Comparison of ENCODE assay signal across 27 cellular contexts in genomic region chr12:49276304-49277290, GRCh38. TPM values are rescaled to one million over a fixed set of nuclear protein-coding genes. Genes with fewer than 3 reads are reported as not detected.
DNase-seq lines count a peak whose midpoint lies in the region; TF ChIP-seq lines count a peak whose summit lies in the region.
"Had no signal": no experiment of that assay in that cellular context is flagged by ENCODE, and none has a peak within 500 bp of the region (broad histone marks: within the 10 kb centered on the region; RNA-seq: fewer than 3 reads in every experiment).

No MANE protein-coding gene starts in this region.

- H3K27ac Mint-ChIP-seq in Caco-2 (ENCODE audit: unreplicated experiment): peak overlapping the region; percentile 3
- H3K27ac Mint-ChIP-seq in endodermal cell: no peak overlapping the region
- peak overlapping the region; percentile 81 for H3K27ac Mint-ChIP-seq in neural crest cell (ENCODE audit: unreplicated experiment)
- no peak overlapping the region for H3K27ac Mint-ChIP-seq in mesothelial cell of epicardium
- H3K27ac Mint-ChIP-seq: activated CD4-positive, alpha-beta T cell treated with anti-CD3 and anti-CD28 coated beads, Interleukin-2, amount 10 ng/mL, durations not matched to agents 24 days and 14 days had no signal

- BruUV-seq in Caco-2 (replicated peaks; lab: Mats Ljungman, UMichigan): no TSS peak

- H3K9ac ChIP-seq in endodermal cell (ENCODE audit: extremely low read depth, low read length, poor library complexity, severe bottlenecking): no peak overlapping the region
- H3K9ac ChIP-seq: GM23248 had no signal

- POLR2A ChIA-PET in Caco-2 (lab: Charles Lee): no interaction called here

- H3K27me3 ChIP-seq in Caco-2 (replicated peaks; ENCODE audit: control insufficient read depth, insufficient read depth, low read length) (no peaks in the 10 kb centered on the region), endodermal cell (ENCODE audit: control insufficient read depth, insufficient read depth, low read length, poor library complexity, severe bottlenecking) (no peaks in the 10 kb centered on the region)
- H3K27me3 ChIP-seq: ovary had no signal

- DNase-seq in Caco-2: no peak
- peak; percentile 46 for DNase-seq in M059J (ENCODE audit: low read depth)
- DNase-seq in endodermal cell: peak; percentile 59
- DNase-seq in neural crest cell (ENCODE audit: low read depth, low spot score): no peak
- no peak for DNase-seq in GM13976 (ENCODE audit: low spot score)
- no peak for DNase-seq in DMS53 (lab: John Stamatoyannopoulos, UW)
- DNase-seq in mesothelial cell of epicardium (ENCODE audit: low spot score in 2 of 2, unreplicated experiment in 2 of 2): no peak
- DNase-seq: activated CD4-positive, alpha-beta T cell treated with anti-CD3 and anti-CD28 coated beads, Interleukin-2, amount 10 ng/mL, durations not matched to agents 24 days and 14 days; activated naive CD4-positive, alpha-beta T cell treated with anti-CD3 and anti-CD28 coated beads, Interleukin-2, amount 50 U/mL, for 16 hours; dermis blood vessel endothelial cell; DMS 273 treated with DMSO at 0.1 percent for 48 hours; GM23248; head of caudate nucleus; KBM-7; kidney glomerular epithelial cell; NCI-H146; NCI-H510A treated with DMSO at 0.1 percent for 48 hours; ovary; right cardiac atrium; RPMI8226; stimulated activated CD4-positive, alpha-beta T cell treated with anti-CD3 and anti-CD28 coated beads, Interleukin-4, amount 100 ng/mL, for 4 hours; stimulated activated naive CD8-positive, alpha-beta T cell treated with anti-CD3 and anti-CD28 coated beads, Interleukin-15, Interleukin-2, amounts not matched to agents 100 U/mL and 50 U/mL, for 24 hours had no signal

- intact Hi-C loops in Caco-2 (cut with micrococcal nuclease; ENCODE audit: unreplicated experiment): no loop called here

- TF ChIP-seq CTCF in Caco-2 (IDR thresholded peaks at IDR 0.05; ENCODE audit: insufficient read depth in 1 of 2, low read depth in 1 of 2, low read length in 1 of 2, severe bottlenecking in 1 of 2, unreplicated experiment in 1 of 2) (no peak), endodermal cell (conservative IDR thresholded peaks at IDR 0.05) (no peak), neural crest cell (conservative IDR thresholded peaks at IDR 0.05) (no peak), GM13976 (IDR thresholded peaks at IDR 0.05; ENCODE audit: borderline replicate concordance, control extremely low read depth, extremely low read depth, insufficient read depth, missing control alignments) (no peak), mesothelial cell of epicardium (IDR thresholded peaks at IDR 0.05; ENCODE audit: unreplicated experiment) (no peak)

- H3K36me3 Mint-ChIP-seq in Caco-2 (ENCODE audit: insufficient read depth, unreplicated experiment) (peaks cover 36% of the 10 kb centered on the region), endodermal cell (ENCODE audit: low read depth) (peaks cover 23% of the 10 kb centered on the region), neural crest cell (ENCODE audit: low read depth) (peaks cover 5% of the 10 kb centered on the region), mesothelial cell of epicardium (peaks cover 7% of the 10 kb centered on the region)

- H3K27ac ChIP-seq in endodermal cell (ENCODE audit: low read depth, low read length): peak overlapping the region; percentile 66
- H3K27ac ChIP-seq: GM23248, ovary, VCaP had no signal

- H3K9me3 ChIP-seq in Caco-2: no peaks in the 10 kb centered on the region
- H3K9me3 ChIP-seq in endodermal cell (ENCODE audit: control insufficient read depth, low read length): no peaks in the 10 kb centered on the region
- H3K9me3 ChIP-seq: ovary had no signal

- H3K4me3 ChIP-seq in Caco-2 (ENCODE audit: low read depth, low read length): no peak overlapping the region
- H3K4me3 ChIP-seq in endodermal cell (ENCODE audit: low read length): no peak overlapping the region
- H3K4me3 ChIP-seq: GM23248, ovary, SK-N-MC had no signal

- no peaks in the 10 kb centered on the region; the same call in none of the 2 replicates for H3K36me3 ChIP-seq in Caco-2 (ENCODE audit: control insufficient read depth, insufficient read depth, low read length)
- H3K36me3 ChIP-seq in endodermal cell (ENCODE audit: control insufficient read depth, insufficient read depth, low read length): peaks cover 26% of the 10 kb centered on the region
- H3K36me3 ChIP-seq: ovary had no signal

- H3K9me3 Mint-ChIP-seq in Caco-2 (ENCODE audit: unreplicated experiment) (no peaks in the 10 kb centered on the region), endodermal cell (peaks cover 2% of the 10 kb centered on the region), neural crest cell (no peaks in the 10 kb centered on the region), mesothelial cell of epicardium (no peaks in the 10 kb centered on the region)
- H3K9me3 Mint-ChIP-seq: activated CD4-positive, alpha-beta T cell treated with anti-CD3 and anti-CD28 coated beads, Interleukin-2, amount 10 ng/mL, durations not matched to agents 24 days and 14 days had no signal

- in situ Hi-C loops in GM13976 (cut with MboI; ENCODE audit: low sequenced_read_pairs, unreplicated experiment): no loop called here

- no peaks in the 10 kb centered on the region for H3K27me3 Mint-ChIP-seq in Caco-2 (ENCODE audit: insufficient read depth, unreplicated experiment)
- no peaks in the 10 kb centered on the region for H3K27me3 Mint-ChIP-seq in endodermal cell (ENCODE audit: insufficient read depth)
- H3K27me3 Mint-ChIP-seq in neural crest cell (ENCODE audit: low read depth): peaks cover 3% of the 10 kb centered on the region
- no peaks in the 10 kb centered on the region for H3K27me3 Mint-ChIP-seq in mesothelial cell of epicardium (ENCODE audit: low read depth)

- peaks cover 4% of the 10 kb centered on the region; the same call in 1 of the 2 replicates for H3K4me1 ChIP-seq in Caco-2
- no peaks in the 10 kb centered on the region for H3K4me1 ChIP-seq in endodermal cell (ENCODE audit: control insufficient read depth, insufficient read depth, low read length)

- CTCF ChIA-PET in Caco-2 (lab: Charles Lee): interaction anchor here (1.2 to 1.5 kb wide), 3 partner anchors 12 to 71 kb away, joined by 4 to 5 read pairs (median 5); no protein-coding TSS in a partner anchor

- H3K4me1 Mint-ChIP-seq in Caco-2 (ENCODE audit: low read depth, unreplicated experiment): peaks cover 5% of the 10 kb centered on the region
- H3K4me1 Mint-ChIP-seq in endodermal cell: peaks cover 11% of the 10 kb centered on the region
- H3K4me1 Mint-ChIP-seq in neural crest cell: peaks cover 24% of the 10 kb centered on the region
- no peaks in the 10 kb centered on the region for H3K4me1 Mint-ChIP-seq in mesothelial cell of epicardium

- WGBS in endodermal cell (ENCODE audit: insufficient coverage in 1 of 2, insufficient read length in 1 of 2), 2 experiments: 92% methylated on average over 12 of the region's 13 CpGs

- H3K4me3 Mint-ChIP-seq in Caco-2 (ENCODE audit: unreplicated experiment) (no peak overlapping the region), endodermal cell (no peak overlapping the region), neural crest cell (no peak overlapping the region), mesothelial cell of epicardium (no peak overlapping the region)
- H3K4me3 Mint-ChIP-seq: activated CD4-positive, alpha-beta T cell treated with anti-CD3 and anti-CD28 coated beads, Interleukin-2, amount 10 ng/mL, durations not matched to agents 24 days and 14 days had no signal

RNA-seq across cellular contexts. Expression of gene TUBA1C, which starts 11.7 kb away (rescaled TPM):
- total RNA-seq in Caco-2 (2022): 636 and 638 TPM in 2 replicates
- 1,117 and 1,179 TPM in 2 replicates for total RNA-seq in M059J (2014; rRNA removed; shearing (Covaris generic))
- total RNA-seq in endodermal cell: 100 to 1,000 TPM; 600 to 684 TPM
- 567 TPM for polyA plus RNA-seq in endodermal cell (2013, experiment 1 of 2)
- 581 TPM for polyA plus RNA-seq in endodermal cell (2013, experiment 2 of 2)
- 203 and 208 TPM in 2 replicates for total RNA-seq in neural crest cell
- 120 to 123 TPM (median 122 TPM) in 3 replicates for total RNA-seq in mesothelial cell of epicardium

RNA-seq across cellular contexts. Expression of gene PRPH, which starts 18.4 kb away (rescaled TPM):
- total RNA-seq in Caco-2 (2022) (3.2 and 4.9 TPM in 2 replicates), endodermal cell (under 1 TPM; 0.42 to 0.51 TPM), neural crest cell (0.70 and 1.3 TPM in 2 replicates), mesothelial cell of epicardium (0.38 TPM in 1 of 3 replicates, not detected in the others)
- 0.12 TPM in 1 of 2 replicates, not detected in the other for total RNA-seq in M059J (2014; rRNA removed; shearing (Covaris generic))
- 18.3 TPM for polyA plus RNA-seq in endodermal cell (2013, experiment 1 of 2)
- 16.8 TPM for polyA plus RNA-seq in endodermal cell (2013, experiment 2 of 2)
- total RNA-seq: dermis blood vessel endothelial cell; GM23248; HT-29; lung microvascular endothelial cell; T-helper 2 cell treated with Interferon-gamma antibody and Interleukin-4, amounts not matched to agents 100 ng/mL and 5 ng/mL, for 36 hours had no signal
- polyA plus RNA-seq: GM23248 had no signal

RNA-seq across cellular contexts. Expression of gene TROAP, which starts 46.5 kb away (rescaled TPM):
- total RNA-seq in Caco-2 (2022): 134 and 135 TPM in 2 replicates
- 31.3 and 47.4 TPM in 2 replicates for total RNA-seq in M059J (2014; rRNA removed; shearing (Covaris generic))
- total RNA-seq in endodermal cell: 10 to 100 TPM; 60.5 to 87.4 TPM
- 89.3 TPM for polyA plus RNA-seq in endodermal cell (2013, experiment 1 of 2)
- polyA plus RNA-seq in endodermal cell (2013, experiment 2 of 2): 86.0 TPM
- total RNA-seq in neural crest cell: 88.0 and 91.2 TPM in 2 replicates
- total RNA-seq in mesothelial cell of epicardium: 29.5 to 30.8 TPM (median 29.8 TPM) in 3 replicates

Comparison
In these comparisons a context has a peak if more than half of its experiments do, and no peak if none do; other contexts are left out.
1. DNase-seq: peak in M059J (single experiment) and endodermal cell (single experiment); none in Caco-2 (0 of 2), neural crest cell (single experiment), GM13976 (single experiment), DMS53 (single experiment) and mesothelial cell of epicardium (0 of 2).
2. H3K27ac Mint-ChIP-seq: peak in Caco-2 (single experiment) and neural crest cell (single experiment); none in endodermal cell (single experiment) and mesothelial cell of epicardium (single experiment).